Comparison of ENCODE assay signal across 1 cellular context in the genomic region with DNA sequence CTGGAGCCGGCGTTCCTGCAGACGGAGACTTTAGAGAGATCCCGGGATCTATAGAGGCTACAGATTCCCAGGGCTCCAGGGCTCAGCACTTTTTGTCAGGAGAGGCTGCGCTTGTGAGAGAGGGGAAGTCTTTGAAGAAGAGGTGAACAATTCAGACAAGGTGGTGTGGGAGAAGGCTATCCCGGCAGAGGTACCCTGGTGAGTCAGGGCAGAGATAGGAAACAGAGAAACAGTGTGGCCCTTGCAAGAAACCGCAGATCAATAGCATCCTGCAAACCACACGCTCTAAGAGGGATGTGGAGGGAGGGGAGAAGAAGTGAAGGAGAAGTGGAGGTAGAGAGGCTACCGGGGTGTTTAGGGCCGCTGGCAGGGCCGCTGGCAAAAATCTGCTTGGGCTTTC.
TF ChIP-seq lines count a peak whose summit lies in the region.

No MANE protein-coding gene starts in this region.

TF ChIP-seq in IMR-90, 13 proteins besides CTCF, POLR2A, EP300 and RAD21:
- no peak for TF ChIP-seq FOS (IDR thresholded peaks at IDR 0.05; ENCODE audit: low read depth, low read length)
- TF ChIP-seq MAZ (IDR thresholded peaks at IDR 0.05; ENCODE audit: borderline replicate concordance, low read depth, low read length) = no peak
- TF ChIP-seq RFX5 (IDR thresholded peaks at IDR 0.05; ENCODE audit: low read depth, low read length) = no peak
- TF ChIP-seq NFE2L2 (IDR thresholded peaks at IDR 0.05; ENCODE audit: low read depth, low read length) = no peak
- no peak for TF ChIP-seq BHLHE40 (IDR thresholded peaks at IDR 0.05; ENCODE audit: low read depth, low read length)
- TF ChIP-seq CHD1 (IDR thresholded peaks at IDR 0.05; ENCODE audit: low read depth, low read length) = no peak
- TF ChIP-seq RCOR1 (IDR thresholded peaks at IDR 0.05; ENCODE audit: insufficient replicate concordance, low read length) = no peak
- no peak for TF ChIP-seq MAFK (IDR thresholded peaks at IDR 0.05; ENCODE audit: low read depth, low read length)
- no peak for TF ChIP-seq CEBPB (IDR thresholded peaks at IDR 0.05; ENCODE audit: low read depth, low read length)
- no peak for TF ChIP-seq SMC3 (IDR thresholded peaks at IDR 0.05; ENCODE audit: low read depth, low read length)
- TF ChIP-seq, protein P1, sequence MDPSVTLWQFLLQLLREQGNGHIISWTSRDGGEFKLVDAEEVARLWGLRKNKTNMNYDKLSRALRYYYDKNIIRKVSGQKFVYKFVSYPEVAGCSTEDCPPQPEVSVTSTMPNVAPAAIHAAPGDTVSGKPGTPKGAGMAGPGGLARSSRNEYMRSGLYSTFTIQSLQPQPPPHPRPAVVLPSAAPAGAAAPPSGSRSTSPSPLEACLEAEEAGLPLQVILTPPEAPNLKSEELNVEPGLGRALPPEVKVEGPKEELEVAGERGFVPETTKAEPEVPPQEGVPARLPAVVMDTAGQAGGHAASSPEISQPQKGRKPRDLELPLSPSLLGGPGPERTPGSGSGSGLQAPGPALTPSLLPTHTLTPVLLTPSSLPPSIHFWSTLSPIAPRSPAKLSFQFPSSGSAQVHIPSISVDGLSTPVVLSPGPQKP (IDR thresholded peaks at IDR 0.05; ENCODE audit: borderline replicate concordance, low read depth, low read length) = no peak
- TF ChIP-seq, protein P2, sequence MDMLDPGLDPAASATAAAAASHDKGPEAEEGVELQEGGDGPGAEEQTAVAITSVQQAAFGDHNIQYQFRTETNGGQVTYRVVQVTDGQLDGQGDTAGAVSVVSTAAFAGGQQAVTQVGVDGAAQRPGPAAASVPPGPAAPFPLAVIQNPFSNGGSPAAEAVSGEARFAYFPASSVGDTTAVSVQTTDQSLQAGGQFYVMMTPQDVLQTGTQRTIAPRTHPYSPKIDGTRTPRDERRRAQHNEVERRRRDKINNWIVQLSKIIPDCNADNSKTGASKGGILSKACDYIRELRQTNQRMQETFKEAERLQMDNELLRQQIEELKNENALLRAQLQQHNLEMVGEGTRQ (IDR thresholded peaks at IDR 0.05; ENCODE audit: low read depth, low read length) = no peak
- no peak for TF ChIP-seq MXI1 (IDR thresholded peaks at IDR 0.05; ENCODE audit: borderline replicate concordance, low read depth, low read length)
TF ChIP-seq in IMR-90: peak in this region for 0.
